8 cellular contexts compared by ENCODE assay signal in genomic region chr3:47276558-47276957, GRCh38.
"Had no signal": no experiment of that assay in that cellular context is flagged by ENCODE, and none has a peak within 500 bp of the region (broad histone marks: within the 10 kb centered on the region; RNA-seq: fewer than 3 reads in every experiment).

No MANE protein-coding gene starts in this region.

- H3K36me3 Mint-ChIP-seq: IgD-negative memory B cell had no signal

- H3K4me3 Mint-ChIP-seq: GM23338, HFFc6, IgD-negative memory B cell had no signal

- H3K4me3 ChIP-seq: GM23338, HAP-1 had no signal

- H3K9me3 ChIP-seq: HAP-1 had no signal

- H3K4me1 ChIP-seq: HAP-1 had no signal

- H3K27me3 Mint-ChIP-seq: IgD-negative memory B cell had no signal

- H3K27ac Mint-ChIP-seq: GM23338, HFFc6 had no signal

- H2AFZ ChIP-seq: GM23338 had no signal

- H3K27ac ChIP-seq: KMS-11 had no signal

- H3K9ac ChIP-seq: KMS-11 had no signal

- H3K9me3 Mint-ChIP-seq: GM23338, HFFc6, IgD-negative memory B cell had no signal

- DNase-seq: HFFc6, KBM-7 had no signal

- H3K4me2 ChIP-seq: GM23338, KMS-11 had no signal

- H3K36me3 ChIP-seq: HAP-1 had no signal

- ATAC-seq: GM23338, HCT116, HepG2 had no signal
